Comparison of ENCODE assay signal across 24 cellular contexts in genomic region chr13:40488869-40489391, GRCh38.
DNase-seq lines count a peak whose midpoint lies in the region; ATAC-seq and TF ChIP-seq lines count a peak whose summit lies in the region.
"Had no signal": no experiment of that assay in that cellular context is flagged by ENCODE, and none has a peak within 500 bp of the region (broad histone marks: within the 10 kb centered on the region; RNA-seq: fewer than 3 reads in every experiment).

No MANE protein-coding gene starts in this region.

- H3K4me1 Mint-ChIP-seq in activated CD4-positive, alpha-beta T cell treated with anti-CD3 and anti-CD28 coated beads, Interleukin-2, amount 10 ng/mL, durations not matched to agents 7 days and 5 days: peaks cover 79% of the 10 kb centered on the region
- H3K4me1 Mint-ChIP-seq in CD4-positive, alpha-beta T cell (ENCODE audit: low read depth): peaks cover 83% of the 10 kb centered on the region
- H3K4me1 Mint-ChIP-seq in activated T-helper 17 cell treated with anti-CD3 and anti-CD28 coated beads, Interleukin-2, amount 50 U/mL, for 72 hours: peaks cover 47% of the 10 kb centered on the region
- H3K4me1 Mint-ChIP-seq in naive thymus-derived CD8-positive, alpha-beta T cell: peaks cover 49 to 94% (median 89%) of the 10 kb centered on the region in 4 donors

- no peak for DNase-seq in activated CD4-positive, alpha-beta T cell treated with anti-CD3 and anti-CD28 coated beads, Interleukin-2, amount 10 ng/mL, durations not matched to agents 7 days and 5 days
- DNase-seq in activated CD4-positive, alpha-beta T cell treated with anti-CD3 and anti-CD28 coated beads for 48 hours: no peak
- no peak for DNase-seq in CD4-positive, alpha-beta T cell
- DNase-seq in naive thymus-derived CD8-positive, alpha-beta T cell: peak in 3 of 10 donors; percentile 30 to 57 (median 33)
- no peak for DNase-seq in SHP77 (lab: John Stamatoyannopoulos, UW)
- DNase-seq in stimulated activated CD4-positive, alpha-beta T cell treated with anti-CD3 and anti-CD28 coated beads, Interleukin-1b, Interleukin-23, amount 100 ng/mL, for 48 hours: no peak
- DNase-seq in AML-193 (lab: John Stamatoyannopoulos, UW): no peak
- DNase-seq: activated CD4-positive, alpha-beta T cell treated with anti-CD3 and anti-CD28 coated beads, Interleukin-2, amount 50 U/mL, for 1 hour; cortex of kidney; erythroblast; GM23248; mammary epithelial cell; mucosa of descending colon; NCI-H1092; NCI-H1694 treated with DMSO at 0.1 percent for 48 hours; SJCRH30; stimulated activated CD4-positive, alpha-beta T cell treated with anti-CD3 and anti-CD28 coated beads, Interleukin-15, amount 100 ng/mL, for 24 hours; SW 1271; T1000; WERI-Rb-1 had no signal

- ATAC-seq in CD4-positive, alpha-beta T cell (ENCODE audit: poor library complexity): no peak
- ATAC-seq in activated T-helper 17 cell treated with anti-CD3 and anti-CD28 coated beads, Interleukin-2, amount 50 U/mL, for 72 hours (replicated peaks): no peak
- ATAC-seq in naive thymus-derived CD8-positive, alpha-beta T cell: no peak
- ATAC-seq: mucosa of descending colon; stimulated activated memory B cell treated with anti-CD40 and anti-IgM and Interleukin-4, amounts not matched to agents 10 μg/mL and 1 μg/mL and 100 μg/mL, for 72 hours had no signal

- H3K9me3 Mint-ChIP-seq in activated CD4-positive, alpha-beta T cell treated with anti-CD3 and anti-CD28 coated beads, Interleukin-2, amount 10 ng/mL, durations not matched to agents 7 days and 5 days: peaks cover 4% of the 10 kb centered on the region
- no peaks in the 10 kb centered on the region for H3K9me3 Mint-ChIP-seq in CD4-positive, alpha-beta T cell
- H3K9me3 Mint-ChIP-seq in activated T-helper 17 cell treated with anti-CD3 and anti-CD28 coated beads, Interleukin-2, amount 50 U/mL, for 72 hours: no peaks in the 10 kb centered on the region
- H3K9me3 Mint-ChIP-seq in naive thymus-derived CD8-positive, alpha-beta T cell: no peaks in the 10 kb centered on the region
- H3K9me3 Mint-ChIP-seq: CD14-positive monocyte; nephron; stimulated activated memory B cell treated with anti-CD40 and anti-IgM and Interleukin-4, amounts not matched to agents 10 μg/mL and 1 μg/mL and 100 μg/mL, for 72 hours had no signal

- TF ChIP-seq CTCF in CD4-positive, alpha-beta T cell (IDR thresholded peaks at IDR 0.05): no peak

- peaks cover 7% of the 10 kb centered on the region for H3K36me3 Mint-ChIP-seq in activated CD4-positive, alpha-beta T cell treated with anti-CD3 and anti-CD28 coated beads, Interleukin-2, amount 10 ng/mL, durations not matched to agents 7 days and 5 days (ENCODE audit: low read depth)
- H3K36me3 Mint-ChIP-seq in CD4-positive, alpha-beta T cell (ENCODE audit: low read depth): no peaks in the 10 kb centered on the region
- no peaks in the 10 kb centered on the region for H3K36me3 Mint-ChIP-seq in activated T-helper 17 cell treated with anti-CD3 and anti-CD28 coated beads, Interleukin-2, amount 50 U/mL, for 72 hours (ENCODE audit: low read depth)
- no peaks in the 10 kb centered on the region for H3K36me3 Mint-ChIP-seq in naive thymus-derived CD8-positive, alpha-beta T cell
- H3K36me3 Mint-ChIP-seq: CD14-positive monocyte; stimulated activated memory B cell treated with anti-CD40 and anti-IgM and Interleukin-4, amounts not matched to agents 10 μg/mL and 1 μg/mL and 100 μg/mL, for 72 hours had no signal

- no peaks in the 10 kb centered on the region for H3K27me3 ChIP-seq in CD4-positive, alpha-beta T cell (ENCODE audit: control insufficient read depth, insufficient read depth, low read length)
- H3K27me3 ChIP-seq: SJCRH30 had no signal

- no peaks in the 10 kb centered on the region for H3K27me3 Mint-ChIP-seq in activated CD4-positive, alpha-beta T cell treated with anti-CD3 and anti-CD28 coated beads, Interleukin-2, amount 10 ng/mL, durations not matched to agents 7 days and 5 days
- no peaks in the 10 kb centered on the region for H3K27me3 Mint-ChIP-seq in CD4-positive, alpha-beta T cell
- H3K27me3 Mint-ChIP-seq in activated T-helper 17 cell treated with anti-CD3 and anti-CD28 coated beads, Interleukin-2, amount 50 U/mL, for 72 hours: no peaks in the 10 kb centered on the region
- H3K27me3 Mint-ChIP-seq in naive thymus-derived CD8-positive, alpha-beta T cell: no peaks in the 10 kb centered on the region

- POLR2A ChIA-PET in activated CD4-positive, alpha-beta T cell treated with anti-CD3 and anti-CD28 coated beads, Interleukin-2, amount 10 ng/mL, durations not matched to agents 7 days and 5 days (lab: Charles Lee): no interaction called here
- POLR2A ChIA-PET in CD4-positive, alpha-beta T cell (lab: Charles Lee): interaction anchor here (2.3 to 5.3 kb wide), 2 partner anchors 55 to 176 kb away, joined by 8 to 30 read pairs; partner anchors contain the start of gene FOXO1
- POLR2A ChIA-PET in naive thymus-derived CD8-positive, alpha-beta T cell (lab: Charles Lee): interaction anchor here (0.5 to 8.7 kb wide), 9 partner anchors 8 to 419 kb away, joined by 3 to 102 read pairs (median 3); partner anchors contain the start of gene FOXO1

- CTCF ChIA-PET in activated CD4-positive, alpha-beta T cell treated with anti-CD3 and anti-CD28 coated beads, Interleukin-2, amount 10 ng/mL, durations not matched to agents 7 days and 5 days (lab: Charles Lee): interaction anchor here (0.6 to 1.4 kb wide), 4 partner anchors 16 to 170 kb away, joined by 3 to 4 read pairs (median 4); no protein-coding TSS in a partner anchor
- CTCF ChIA-PET in CD4-positive, alpha-beta T cell (lab: Charles Lee): no interaction called here

- peak overlapping the region; percentile 44 for H3K4me3 Mint-ChIP-seq in activated CD4-positive, alpha-beta T cell treated with anti-CD3 and anti-CD28 coated beads, Interleukin-2, amount 10 ng/mL, durations not matched to agents 7 days and 5 days
- H3K4me3 Mint-ChIP-seq in CD4-positive, alpha-beta T cell: peak overlapping the region; percentile 80
- peak overlapping the region; percentile 57 for H3K4me3 Mint-ChIP-seq in activated T-helper 17 cell treated with anti-CD3 and anti-CD28 coated beads, Interleukin-2, amount 50 U/mL, for 72 hours
- H3K4me3 Mint-ChIP-seq in naive thymus-derived CD8-positive, alpha-beta T cell: peak overlapping the region; percentile 59 to 87 (median 74)
- H3K4me3 Mint-ChIP-seq: CD14-positive monocyte; nephron; stimulated activated memory B cell treated with anti-CD40 and anti-IgM and Interleukin-4, amounts not matched to agents 10 μg/mL and 1 μg/mL and 100 μg/mL, for 72 hours had no signal

- H3K9me3 ChIP-seq in CD4-positive, alpha-beta T cell (ENCODE audit: control insufficient read depth, low read length): no peaks in the 10 kb centered on the region
- H3K9me3 ChIP-seq: mucosa of descending colon, SJCRH30 had no signal

- peak overlapping the region; percentile 39 for H3K27ac ChIP-seq in CD4-positive, alpha-beta T cell (ENCODE audit: low read depth, low read length)
- H3K27ac ChIP-seq: GM23248, SJCRH30, WERI-Rb-1 had no signal

- intact Hi-C loops in CD4-positive, alpha-beta T cell (cut with DNase I, micrococcal nuclease): loop anchor here (5.0 kb wide), 7 partner anchors 33 to 422 kb away; partner anchors contain the start of gene FOXO1 (in 1 of the 2)

- H3K27ac Mint-ChIP-seq in activated CD4-positive, alpha-beta T cell treated with anti-CD3 and anti-CD28 coated beads, Interleukin-2, amount 10 ng/mL, durations not matched to agents 7 days and 5 days: peak overlapping the region; percentile 88
- peak overlapping the region; percentile 94 for H3K27ac Mint-ChIP-seq in CD4-positive, alpha-beta T cell
- no peak overlapping the region for H3K27ac Mint-ChIP-seq in activated T-helper 17 cell treated with anti-CD3 and anti-CD28 coated beads, Interleukin-2, amount 50 U/mL, for 72 hours
- peak overlapping the region; percentile 75 to 97 (median 93) for H3K27ac Mint-ChIP-seq in naive thymus-derived CD8-positive, alpha-beta T cell
- H3K27ac Mint-ChIP-seq: nephron; stimulated activated memory B cell treated with anti-CD40 and anti-IgM and Interleukin-4, amounts not matched to agents 10 μg/mL and 1 μg/mL and 100 μg/mL, for 72 hours had no signal
